1 cellular context compared by ENCODE assay signal in the genomic region with DNA sequence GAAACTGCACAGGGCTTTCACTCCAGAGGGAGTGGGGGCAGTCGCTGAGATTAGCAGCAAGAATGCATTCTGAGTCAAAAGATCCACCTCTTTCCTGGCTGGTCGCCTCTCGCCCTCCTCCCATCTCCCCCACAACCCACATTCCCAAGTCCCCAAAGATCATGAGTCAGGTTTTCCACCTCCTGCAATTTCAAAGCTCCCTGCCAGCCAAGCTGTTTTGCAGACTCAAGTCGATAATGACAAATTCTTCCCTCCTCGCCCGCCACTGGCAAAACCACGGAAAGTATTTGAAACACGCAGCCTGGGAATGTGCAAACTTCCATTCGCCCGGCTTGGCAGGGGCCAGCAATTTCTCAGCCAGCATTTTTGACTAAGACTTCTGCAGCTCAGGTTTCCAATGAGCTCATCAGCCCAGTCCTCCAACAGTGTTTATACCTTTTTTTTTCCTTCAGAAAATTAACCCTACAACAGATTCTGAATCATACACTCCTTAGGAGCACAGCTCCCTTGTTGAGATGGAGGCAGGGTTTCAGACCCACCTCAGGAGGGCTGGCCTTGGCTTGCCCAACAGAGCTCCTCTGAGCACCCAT.
TF ChIP-seq lines count a peak whose summit lies in the region.

No MANE protein-coding gene starts in this region.

TF ChIP-seq in K562, 482 proteins besides CTCF, POLR2A, EP300 and RAD21 (continued from another document):
- TF ChIP-seq, protein P1, sequence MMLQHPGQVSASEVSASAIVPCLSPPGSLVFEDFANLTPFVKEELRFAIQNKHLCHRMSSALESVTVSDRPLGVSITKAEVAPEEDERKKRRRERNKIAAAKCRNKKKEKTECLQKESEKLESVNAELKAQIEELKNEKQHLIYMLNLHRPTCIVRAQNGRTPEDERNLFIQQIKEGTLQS (IDR thresholded peaks at IDR 0.05): peak; percentile 58; the same call in 1 of the 2 replicates
- TF ChIP-seq, protein P1 (CRISPR knock-in tag; conservative IDR thresholded peaks at IDR 0.05): no peak
- TF ChIP-seq FOSL1 (tag; conservative IDR thresholded peaks at IDR 0.05): peak; percentile 90
